In the genomic region with DNA sequence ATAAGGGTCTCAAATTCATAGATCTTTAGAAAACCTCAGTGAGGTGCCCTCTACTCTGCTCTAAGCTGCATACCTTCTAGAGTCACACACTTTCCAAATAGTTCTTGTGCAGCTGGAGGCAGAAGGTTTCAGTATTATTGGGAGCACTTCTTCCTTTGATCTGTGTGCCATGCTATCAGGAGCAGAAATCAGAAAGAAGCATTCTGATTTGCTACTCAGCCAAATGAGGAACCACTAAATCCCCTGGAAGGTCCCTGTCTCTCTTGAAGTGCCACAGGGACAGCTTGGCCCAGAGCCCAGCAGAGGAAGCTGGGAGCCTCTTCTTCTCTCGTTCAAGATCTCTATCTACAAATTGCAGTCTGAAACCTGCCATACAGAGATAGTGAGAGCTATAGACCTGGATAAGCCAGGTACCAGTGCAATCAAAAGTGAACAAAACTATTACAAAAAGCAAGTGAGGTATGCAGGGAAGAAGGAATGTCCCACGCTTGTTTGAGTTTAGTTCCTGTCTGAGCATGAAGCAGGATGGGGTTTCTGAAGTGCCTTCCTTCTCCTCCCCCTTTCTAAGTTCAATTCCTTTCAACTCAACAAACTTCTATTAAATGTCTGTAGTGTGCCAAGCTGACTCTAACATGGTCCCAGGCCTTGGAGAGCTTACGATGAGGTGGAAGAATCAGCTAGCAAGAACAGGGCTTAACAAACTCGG, we compare ENCODE assay signal across 16 cellular contexts.
DNase-seq lines count a peak whose midpoint lies in the region; ATAC-seq, FAIRE-seq and TF ChIP-seq lines count a peak whose summit lies in the region.
"Had no signal": no experiment of that assay in that cellular context is flagged by ENCODE, and none has a peak within 500 bp of the region (broad histone marks: within the 10 kb centered on the region; RNA-seq: fewer than 3 reads in every experiment).

No MANE protein-coding gene starts in this region.

- intact Hi-C loops in left ventricle myocardium inferior (cut with micrococcal nuclease) (no loop called here), cardiac septum (cut with DNase I) (no loop called here)

- H3K4me1 Mint-ChIP-seq in central memory CD8-positive, alpha-beta T cell = peaks cover 19% of the 10 kb centered on the region

- no peak for ATAC-seq in central memory CD8-positive, alpha-beta T cell (replicated peaks; ENCODE audit: extremely low read depth, poor library complexity, severe bottlenecking)
- ATAC-seq: HCT116 had no signal

- no peaks in the 10 kb centered on the region for H3K9me3 Mint-ChIP-seq in central memory CD8-positive, alpha-beta T cell

- H3K27ac ChIP-seq in left ventricle myocardium inferior (replicated peaks) (no peak overlapping the region), SK-N-MC (no peak overlapping the region), tibial nerve (no peak overlapping the region)
- H3K27ac ChIP-seq: C4-2B, PC-9 had no signal

- no peak overlapping the region for H3K4me3 ChIP-seq in left ventricle myocardium inferior
- H3K4me3 ChIP-seq in SK-N-MC = no peak overlapping the region
- H3K4me3 ChIP-seq in tibial nerve = no peak overlapping the region
- H3K4me3 ChIP-seq: PC-9, skin epidermis had no signal

- peak; percentile 30 for FAIRE-seq in urothelium cell line (lab: Jason Lieb, UNC)
- FAIRE-seq: kidney had no signal

- DNase-seq in left ventricle myocardium inferior (peak; percentile 29), cardiac septum (ENCODE audit: low spot score) (no peak), SK-N-MC (ENCODE audit: low read depth, low spot score) (peak; percentile 32), urothelium cell line (ENCODE audit: low spot score) (no peak), tibial nerve (ENCODE audit: low spot score in 2 of 2) (no peak), NCI-H1048 (lab: John Stamatoyannopoulos, UW) (no peak), SIG-M5 (lab: John Stamatoyannopoulos, UW) (no peak)
- no peak for DNase-seq in central memory CD8-positive, alpha-beta T cell (ENCODE audit: low spot score in 2 of 2)
- DNase-seq: dermis blood vessel endothelial cell, foreskin melanocyte, kidney, NCI-H2029, PC-9 had no signal

- H3K27ac Mint-ChIP-seq in central memory CD8-positive, alpha-beta T cell (ENCODE audit: low read depth) = no peak overlapping the region

- H3K36me3 Mint-ChIP-seq in central memory CD8-positive, alpha-beta T cell (ENCODE audit: insufficient read depth) = no peaks in the 10 kb centered on the region

- H3K9ac ChIP-seq in SK-N-MC (ENCODE audit: insufficient read length) = no peak overlapping the region

- no peak for TF ChIP-seq CTCF in left ventricle myocardium inferior (IDR thresholded peaks at IDR 0.05; ENCODE audit: borderline replicate concordance)
- no peak for TF ChIP-seq CTCF in tibial nerve (IDR thresholded peaks at IDR 0.05)

- H3K27me3 Mint-ChIP-seq in central memory CD8-positive, alpha-beta T cell = peaks cover 12% of the 10 kb centered on the region

- no peaks in the 10 kb centered on the region for H3K9me3 ChIP-seq in left ventricle myocardium inferior (replicated peaks)
- no peaks in the 10 kb centered on the region for H3K9me3 ChIP-seq in SK-N-MC (ENCODE audit: low read depth, low read length)
- H3K9me3 ChIP-seq in tibial nerve = no peaks in the 10 kb centered on the region

- H3K4me3 Mint-ChIP-seq in central memory CD8-positive, alpha-beta T cell = peak overlapping the region; percentile 32

- WGBS in tibial nerve, 2 donors = 70 to 71% methylated on average over 4 of the region's 4 CpGs

- TF ChIP-seq EP300 in tibial nerve (IDR thresholded peaks at IDR 0.05) = no peak

- H3K36me3 ChIP-seq in left ventricle myocardium inferior (no peaks in the 10 kb centered on the region), SK-N-MC (ENCODE audit: insufficient read depth, low read length) (no peaks in the 10 kb centered on the region), tibial nerve (no peaks in the 10 kb centered on the region)

- H3K4me1 ChIP-seq in left ventricle myocardium inferior = no peaks in the 10 kb centered on the region
- no peaks in the 10 kb centered on the region for H3K4me1 ChIP-seq in tibial nerve

- TF ChIP-seq POLR2A in tibial nerve (IDR thresholded peaks at IDR 0.05) = no peak

- H3K27me3 ChIP-seq in left ventricle myocardium inferior (ENCODE audit: low read depth) (peaks cover 15% of the 10 kb centered on the region), tibial nerve (no peaks in the 10 kb centered on the region)

Comparison
In these comparisons a context has a peak if more than half of its experiments do, and no peak if none do; other contexts are left out.
1. DNase-seq: peak in left ventricle myocardium inferior (single experiment) and SK-N-MC (single experiment); none in cardiac septum (single experiment), central memory CD8-positive, alpha-beta T cell (0 of 2), urothelium cell line (single experiment), tibial nerve (0 of 2), NCI-H1048 (single experiment) and SIG-M5 (single experiment).